In the genomic region with DNA sequence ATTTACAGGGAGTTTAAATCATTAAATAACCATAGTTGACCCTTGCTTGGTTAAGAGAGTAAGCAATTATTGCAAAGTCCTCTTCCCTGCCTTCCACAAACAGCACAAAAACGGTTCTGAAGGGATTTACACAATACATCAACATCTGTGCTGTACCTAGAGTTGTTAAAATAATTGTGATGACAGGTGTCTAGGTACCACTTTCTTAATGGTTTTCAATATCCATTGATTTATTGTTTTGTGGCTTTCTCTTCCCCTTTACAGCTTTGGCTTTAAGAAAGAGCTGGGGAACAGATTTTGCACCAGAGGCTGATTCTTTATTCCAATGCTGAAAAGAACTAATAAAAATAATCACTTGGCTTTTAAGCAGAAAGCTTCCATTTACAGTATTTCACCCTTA, we compare ENCODE assay signal across 8 cellular contexts. TPM values are rescaled to one million over a fixed set of nuclear protein-coding genes. Genes with fewer than 3 reads are reported as not detected.
DNase-seq lines count a peak whose midpoint lies in the region; ATAC-seq and TF ChIP-seq lines count a peak whose summit lies in the region.

No MANE protein-coding gene starts in this region.

- no peak overlapping the region for H3K9ac ChIP-seq in BLaER1
- no peak overlapping the region for H3K9ac ChIP-seq in Karpas-422 (ENCODE audit: low read length)
- peak overlapping the region; percentile 58 for H3K9ac ChIP-seq in neural cell (ENCODE audit: low read length)

- H4K20me1 ChIP-seq in BLaER1 (peaks cover 52% of the 10 kb centered on the region), Karpas-422 (ENCODE audit: insufficient read depth, low read depth, low read length) (peaks cover 3% of the 10 kb centered on the region; the same call in 1 of the 2 replicates), neural cell (ENCODE audit: insufficient read depth) (peaks cover 37% of the 10 kb centered on the region)

- TF ChIP-seq CTCF in choroid plexus epithelial cell (conservative IDR thresholded peaks at IDR 0.05; ENCODE audit: low read depth, low read length) (no peak), neural cell (IDR thresholded peaks at IDR 0.05; ENCODE audit: poor library complexity, severe bottlenecking) (no peak)

- H3K4me1 ChIP-seq in BLaER1 (peaks cover 23% of the 10 kb centered on the region), Karpas-422 (ENCODE audit: low read length) (peaks cover 42% of the 10 kb centered on the region)

- H3K27ac ChIP-seq in BLaER1 (no peak overlapping the region), Karpas-422 (ENCODE audit: low read length) (no peak overlapping the region), neural cell (ENCODE audit: low read length) (peak overlapping the region; percentile 71)

- H3K27me3 ChIP-seq in BLaER1, result no peaks in the 10 kb centered on the region
- H3K27me3 ChIP-seq in Karpas-422 (ENCODE audit: low read length), result no peaks in the 10 kb centered on the region
- no peaks in the 10 kb centered on the region for H3K27me3 ChIP-seq in neural cell (ENCODE audit: insufficient read depth, low read depth, low read length)

- TF ChIP-seq EP300 in neural cell (conservative IDR thresholded peaks at IDR 0.05; ENCODE audit: poor library complexity, severe bottlenecking), result no peak

- H3K79me2 ChIP-seq in Karpas-422 (ENCODE audit: low read length), result 0 out of 2 replicates have a peak, but pooled peaks cover 3% of the 10 kb centered on the region
- peaks cover 62% of the 10 kb centered on the region for H3K79me2 ChIP-seq in neural cell (replicated peaks; ENCODE audit: insufficient read depth, low read length)

- H3F3A ChIP-seq in neural cell (ENCODE audit: insufficient read depth, low read length, poor library complexity, severe bottlenecking), result peaks cover 16% of the 10 kb centered on the region

- TF ChIP-seq RAD21 in neural cell (conservative IDR thresholded peaks at IDR 0.05), result no peak

- H3K9me3 ChIP-seq in BLaER1 (peaks cover 10% of the 10 kb centered on the region; the same call in 1 of the 2 replicates), Karpas-422 (ENCODE audit: low read length) (no peaks in the 10 kb centered on the region), neural cell (ENCODE audit: low read length) (no peaks in the 10 kb centered on the region)

- H3K4me2 ChIP-seq in BLaER1, result peak overlapping the region; percentile 66
- peak overlapping the region; percentile 80 for H3K4me2 ChIP-seq in Karpas-422 (ENCODE audit: low read depth, low read length, poor library complexity, severe bottlenecking)
- peak overlapping the region; percentile 60 for H3K4me2 ChIP-seq in neural cell (ENCODE audit: low read length)

- H3K4me3 ChIP-seq in BLaER1 (peak overlapping the region; percentile 96), Karpas-422 (ENCODE audit: low read length) (peak overlapping the region; percentile 50; the same call in 1 of the 2 replicates), choroid plexus epithelial cell (ENCODE audit: low read depth, low read length) (peak overlapping the region; percentile 95), neural cell (ENCODE audit: low read length) (peak overlapping the region; percentile 87)

- H3K9me2 ChIP-seq in Karpas-422 (replicated peaks; ENCODE audit: insufficient read depth, low read length) (no peaks in the 10 kb centered on the region), neural cell (ENCODE audit: insufficient read depth, low read length) (no peaks in the 10 kb centered on the region)

- H2AFZ ChIP-seq in Karpas-422 (ENCODE audit: low read length) (no peak overlapping the region), neural cell (ENCODE audit: low read depth, low read length) (no peak overlapping the region)

- DNase-seq in Karpas-422, result no peak
- no peak for DNase-seq in choroid plexus epithelial cell (ENCODE audit: low read depth)
- no peak for DNase-seq in kidney tubule cell (ENCODE audit: low spot score)
- DNase-seq in MV-4-11 (lab: John Stamatoyannopoulos, UW), result no peak

- peaks cover 31% of the 10 kb centered on the region for H3K36me3 ChIP-seq in BLaER1
- H3K36me3 ChIP-seq in Karpas-422 (ENCODE audit: insufficient read depth, low read length), result no peaks in the 10 kb centered on the region
- peaks cover 14% of the 10 kb centered on the region for H3K36me3 ChIP-seq in neural cell (ENCODE audit: insufficient read depth, low read length)

- no peak for ATAC-seq in HG03039 (IDR thresholded peaks at IDR 0.05; ENCODE audit: unreplicated experiment)
- ATAC-seq in HG03378 (IDR thresholded peaks at IDR 0.05; ENCODE audit: unreplicated experiment), result no peak

TF ChIP-seq in neural cell, 6 proteins besides CTCF, POLR2A, EP300 and RAD21:
- TF ChIP-seq MXI1 (conservative IDR thresholded peaks at IDR 0.05; ENCODE audit: poor library complexity, severe bottlenecking), result no peak
- no peak for TF ChIP-seq TAF1 (IDR thresholded peaks at IDR 0.05; ENCODE audit: low read depth)
- TF ChIP-seq, protein P1, sequence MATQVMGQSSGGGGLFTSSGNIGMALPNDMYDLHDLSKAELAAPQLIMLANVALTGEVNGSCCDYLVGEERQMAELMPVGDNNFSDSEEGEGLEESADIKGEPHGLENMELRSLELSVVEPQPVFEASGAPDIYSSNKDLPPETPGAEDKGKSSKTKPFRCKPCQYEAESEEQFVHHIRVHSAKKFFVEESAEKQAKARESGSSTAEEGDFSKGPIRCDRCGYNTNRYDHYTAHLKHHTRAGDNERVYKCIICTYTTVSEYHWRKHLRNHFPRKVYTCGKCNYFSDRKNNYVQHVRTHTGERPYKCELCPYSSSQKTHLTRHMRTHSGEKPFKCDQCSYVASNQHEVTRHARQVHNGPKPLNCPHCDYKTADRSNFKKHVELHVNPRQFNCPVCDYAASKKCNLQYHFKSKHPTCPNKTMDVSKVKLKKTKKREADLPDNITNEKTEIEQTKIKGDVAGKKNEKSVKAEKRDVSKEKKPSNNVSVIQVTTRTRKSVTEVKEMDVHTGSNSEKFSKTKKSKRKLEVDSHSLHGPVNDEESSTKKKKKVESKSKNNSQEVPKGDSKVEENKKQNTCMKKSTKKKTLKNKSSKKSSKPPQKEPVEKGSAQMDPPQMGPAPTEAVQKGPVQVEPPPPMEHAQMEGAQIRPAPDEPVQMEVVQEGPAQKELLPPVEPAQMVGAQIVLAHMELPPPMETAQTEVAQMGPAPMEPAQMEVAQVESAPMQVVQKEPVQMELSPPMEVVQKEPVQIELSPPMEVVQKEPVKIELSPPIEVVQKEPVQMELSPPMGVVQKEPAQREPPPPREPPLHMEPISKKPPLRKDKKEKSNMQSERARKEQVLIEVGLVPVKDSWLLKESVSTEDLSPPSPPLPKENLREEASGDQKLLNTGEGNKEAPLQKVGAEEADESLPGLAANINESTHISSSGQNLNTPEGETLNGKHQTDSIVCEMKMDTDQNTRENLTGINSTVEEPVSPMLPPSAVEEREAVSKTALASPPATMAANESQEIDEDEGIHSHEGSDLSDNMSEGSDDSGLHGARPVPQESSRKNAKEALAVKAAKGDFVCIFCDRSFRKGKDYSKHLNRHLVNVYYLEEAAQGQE (IDR thresholded peaks at IDR 0.05; ENCODE audit: borderline replicate concordance), result no peak
- TF ChIP-seq SMC3 (conservative IDR thresholded peaks at IDR 0.05; ENCODE audit: poor library complexity), result no peak
- no peak for TF ChIP-seq POLR2AphosphoS5 (IDR thresholded peaks at IDR 0.05)
- TF ChIP-seq EZH2 (IDR thresholded peaks at IDR 0.05; ENCODE audit: borderline replicate concordance, insufficient read depth, low read length, poor library complexity, severe bottlenecking), result no peak

RNA-seq across cellular contexts. Expression of a gene that starts 0.6 kb away (rescaled TPM):
- total RNA-seq in Karpas-422 (2014; rRNA removed; shearing (Covaris generic); ENCODE audit: low replicate concordance), result 5.0 and 5.3 TPM in 2 replicates
- 371 and 394 TPM in 2 replicates for polyA plus RNA-seq in neural cell
- 742 and 770 TPM in 2 replicates for polyA minus RNA-seq in neural cell
